Comparison of ENCODE assay signal across 4 cellular contexts in the genomic region with DNA sequence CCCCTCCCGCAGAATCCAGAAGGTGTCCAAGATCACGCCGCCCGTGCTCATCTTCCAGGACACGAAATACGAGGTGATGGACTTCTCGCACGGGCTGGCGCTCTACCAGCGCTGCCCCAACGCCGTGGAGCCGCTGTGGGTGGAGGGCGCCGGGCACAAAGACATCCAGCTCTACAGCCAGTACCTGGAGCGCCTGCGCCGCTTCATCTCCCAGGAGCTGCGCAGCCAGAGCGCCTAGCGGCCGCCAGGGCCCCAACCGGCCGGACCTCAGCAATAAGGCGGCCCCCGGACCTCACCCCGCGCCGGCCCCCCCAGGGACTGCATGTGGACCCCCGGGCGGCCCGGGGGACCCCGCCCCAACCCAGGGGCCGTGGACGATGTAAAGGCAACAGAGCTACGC. TPM values are rescaled to one million over a fixed set of nuclear protein-coding genes. Genes with fewer than 3 reads are reported as not detected.
"Had no signal": no experiment of that assay in that cellular context is flagged by ENCODE, and none has a peak within 500 bp of the region (broad histone marks: within the 10 kb centered on the region; RNA-seq: fewer than 3 reads in every experiment).

No MANE protein-coding gene starts in this region.

RNA-seq across cellular contexts. Expression of a gene that starts 50.5 kb away (rescaled TPM):
- total RNA-seq: OCI-LY7, PC-3, PC-9, SJSA1 had no signal
